15 cellular contexts compared by ENCODE assay signal in the genomic region with DNA sequence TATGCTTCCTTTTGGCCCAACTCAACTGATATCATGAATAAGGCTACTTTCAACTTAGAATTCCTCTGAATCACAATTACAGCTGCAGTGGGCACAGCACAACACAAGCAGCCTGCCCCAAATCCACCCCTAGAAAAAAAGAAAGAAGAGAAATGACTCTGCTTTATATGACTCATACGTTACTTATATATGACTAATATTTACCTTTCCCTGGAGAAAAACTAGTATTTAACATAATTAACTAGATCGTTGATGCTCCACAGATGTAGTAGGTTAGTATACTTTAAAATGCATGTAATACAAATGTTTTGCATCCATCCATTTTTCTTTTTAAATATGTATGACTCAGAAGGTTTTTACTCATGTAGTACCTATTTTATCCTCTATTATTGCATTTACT.
A peak's percentile ranks its signal among the peaks of the same experiment; 100 is the strongest.
DNase-seq lines count a peak whose midpoint lies in the region; ATAC-seq and TF ChIP-seq lines count a peak whose summit lies in the region.
"Had no signal": no experiment of that assay in that cellular context is flagged by ENCODE, and none has a peak within 500 bp of the region (broad histone marks: within the 10 kb centered on the region; RNA-seq: fewer than 3 reads in every experiment).

No MANE protein-coding gene starts in this region.

- peak; percentile 67 for ATAC-seq in HG02973 (IDR thresholded peaks at IDR 0.05; ENCODE audit: unreplicated experiment)
- peak; percentile 85 for ATAC-seq in SK-N-SH treated with all-trans-retinoic acid at 6 μM for 48 hours
- ATAC-seq in foreskin keratinocyte: peak; percentile 87
- ATAC-seq in GM18858 (IDR thresholded peaks at IDR 0.05; ENCODE audit: unreplicated experiment): no peak
- no peak for ATAC-seq in HG02623 (IDR thresholded peaks at IDR 0.05; ENCODE audit: unreplicated experiment)
- ATAC-seq: body of pancreas; CD8-positive, alpha-beta T cell had no signal

- TF ChIP-seq CTCF in foreskin keratinocyte (conservative IDR thresholded peaks at IDR 0.05): peak; percentile 4

- peak; percentile 56 for DNase-seq in DMS53 treated with DMSO at 0.1 percent for 48 hours (lab: John Stamatoyannopoulos, UW; ENCODE audit: unreplicated experiment)
- DNase-seq in foreskin keratinocyte: peak; percentile 85
- DNase-seq in middle frontal gyrus (ENCODE audit: extremely low spot score, low spot score): no peak
- DNase-seq: activated CD8-positive, alpha-beta memory T cell treated with anti-CD3 and anti-CD28 coated beads, Interleukin-2, amount 50 U/mL, for 48 hours; body of pancreas; CD8-positive, alpha-beta T cell; KG1; NCI-H2029 treated with DMSO at 0.1 percent for 48 hours; testis; WERI-Rb-1 had no signal

- H3K27ac ChIP-seq in foreskin keratinocyte: peak overlapping the region; percentile 76
- H3K27ac ChIP-seq: body of pancreas, SK-N-MC, testis, WERI-Rb-1 had no signal

- no peaks in the 10 kb centered on the region for H3K27me3 ChIP-seq in foreskin keratinocyte
- H3K27me3 ChIP-seq: body of pancreas, testis had no signal

- peaks cover 54% of the 10 kb centered on the region for H3K4me1 ChIP-seq in foreskin keratinocyte
- H3K4me1 ChIP-seq: testis had no signal

TF ChIP-seq in SK-N-SH treated with all-trans-retinoic acid at 6 μM for 48 hours, 23 proteins besides CTCF, POLR2A, EP300 and RAD21:
- TF ChIP-seq, protein P1, sequence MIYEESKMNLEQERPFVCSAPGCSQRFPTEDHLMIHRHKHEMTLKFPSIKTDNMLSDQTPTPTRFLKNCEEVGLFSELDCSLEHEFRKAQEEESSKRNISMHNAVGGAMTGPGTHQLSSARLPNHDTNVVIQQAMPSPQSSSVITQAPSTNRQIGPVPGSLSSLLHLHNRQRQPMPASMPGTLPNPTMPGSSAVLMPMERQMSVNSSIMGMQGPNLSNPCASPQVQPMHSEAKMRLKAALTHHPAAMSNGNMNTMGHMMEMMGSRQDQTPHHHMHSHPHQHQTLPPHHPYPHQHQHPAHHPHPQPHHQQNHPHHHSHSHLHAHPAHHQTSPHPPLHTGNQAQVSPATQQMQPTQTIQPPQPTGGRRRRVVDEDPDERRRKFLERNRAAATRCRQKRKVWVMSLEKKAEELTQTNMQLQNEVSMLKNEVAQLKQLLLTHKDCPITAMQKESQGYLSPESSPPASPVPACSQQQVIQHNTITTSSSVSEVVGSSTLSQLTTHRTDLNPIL (CRISPR knock-in tag; IDR thresholded peaks at IDR 0.05; ENCODE audit: low read depth): no peak
- TF ChIP-seq CSRNP3 (CRISPR knock-in tag; IDR thresholded peaks at IDR 0.05) (no peak), ZC3H10 (CRISPR knock-in tag; IDR thresholded peaks at IDR 0.05) (no peak), TSHZ2 (CRISPR knock-in tag; IDR thresholded peaks at IDR 0.05) (no peak), ISL1 (CRISPR knock-in tag; IDR thresholded peaks at IDR 0.05) (peak; percentile 70)
TF ChIP-seq in SK-N-SH treated with all-trans-retinoic acid at 6 μM for 48 hours: peak in this region for 1.

Comparison
In these comparisons a context has a peak if more than half of its experiments do, and no peak if none do; other contexts are left out.
1. ATAC-seq: peak in HG02973 (single experiment), SK-N-SH treated with all-trans-retinoic acid at 6 μM for 48 hours (single experiment) and foreskin keratinocyte (single experiment); none in GM18858 (single experiment) and HG02623 (single experiment).